16 cellular contexts compared by ENCODE assay signal in the genomic region with DNA sequence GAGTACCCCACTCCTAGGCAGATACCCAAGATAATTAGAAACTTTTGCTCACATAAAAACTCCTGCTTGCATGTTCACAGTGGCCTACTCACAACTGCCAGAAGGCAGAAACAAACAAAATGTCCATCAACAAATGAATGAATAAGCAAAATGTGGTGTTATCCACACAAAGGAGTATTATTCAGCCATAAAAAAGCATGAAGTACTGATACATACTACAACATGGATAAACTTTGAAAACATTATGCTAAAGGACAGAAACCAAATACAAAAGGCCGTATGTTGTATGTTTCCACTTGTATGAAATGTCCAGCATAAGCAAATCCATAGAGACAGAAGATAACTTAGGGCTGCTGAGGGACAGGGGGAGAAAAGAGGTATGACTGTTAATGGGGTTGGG. TPM values are rescaled to one million over a fixed set of nuclear protein-coding genes. Genes with fewer than 3 reads are reported as not detected.
DNase-seq lines count a peak whose midpoint lies in the region; ATAC-seq, FAIRE-seq and TF ChIP-seq lines count a peak whose summit lies in the region.
"Had no signal": no experiment of that assay in that cellular context is flagged by ENCODE, and none has a peak within 500 bp of the region (broad histone marks: within the 10 kb centered on the region; RNA-seq: fewer than 3 reads in every experiment).

No MANE protein-coding gene starts in this region.

- no peak overlapping the region for H2AFZ ChIP-seq in K562 (ENCODE audit: low read depth, low read length)

- H3K27ac Mint-ChIP-seq in activated CD4-positive, alpha-beta memory T cell treated with anti-CD3 and anti-CD28 coated beads, Interleukin-2, amount 10 ng/mL, durations not matched to agents 7 days and 5 days = no peak overlapping the region
- H3K27ac Mint-ChIP-seq in activated CD4-positive, alpha-beta memory T cell treated with anti-CD3 and anti-CD28 coated beads for 36 hours = no peak overlapping the region
- no peak overlapping the region for H3K27ac Mint-ChIP-seq in nephron progenitor cell

- no TSS peak for BruUV-seq in K562 (replicated peaks; lab: Mats Ljungman, UMichigan)

- H4K20me1 ChIP-seq in K562 (replicated peaks; ENCODE audit: control insufficient read depth, insufficient read depth, low read length) = no peaks in the 10 kb centered on the region

- H3K4me3 Mint-ChIP-seq in activated CD4-positive, alpha-beta memory T cell treated with anti-CD3 and anti-CD28 coated beads, Interleukin-2, amount 10 ng/mL, durations not matched to agents 7 days and 5 days = peak overlapping the region; percentile 15
- H3K4me3 Mint-ChIP-seq in activated CD4-positive, alpha-beta memory T cell treated with anti-CD3 and anti-CD28 coated beads for 36 hours = no peak overlapping the region
- H3K4me3 Mint-ChIP-seq in nephron progenitor cell = peak overlapping the region; percentile 99

- TF ChIP-seq CTCF in HEK293 (tag by site-specific recombination; IDR thresholded peaks at IDR 0.05) (no peak), K562 (IDR thresholded peaks at IDR 0.05 in 2 of 3, conservative IDR thresholded peaks at IDR 0.05 in 1 of 3; ENCODE audit: insufficient read depth in 2 of 3, low read depth in 1 of 3, low read length in 3 of 3) (no peak), nephron progenitor cell (IDR thresholded peaks at IDR 0.05) (no peak), upper lobe of right lung (IDR thresholded peaks at IDR 0.05) (no peak)

- TF ChIP-seq RAD21 in K562 (CRISPR knock-in tag; conservative IDR thresholded peaks at IDR 0.05 in 1 of 2, IDR thresholded peaks at IDR 0.05 in 1 of 2) = no peak

- H3K4me1 ChIP-seq in HEK293 (ENCODE audit: control insufficient read depth, insufficient read depth, low read length) (peaks cover 7% of the 10 kb centered on the region; the same call in 1 of the 2 replicates), K562 (replicated peaks in 1 of 2; ENCODE audit: control insufficient read depth in 2 of 2, insufficient read depth in 2 of 2, low read length in 2 of 2) (peaks cover 20 to 30% of the 10 kb centered on the region in 2 experiments), upper lobe of right lung (peaks cover 5% of the 10 kb centered on the region)

- POLR2A ChIA-PET in activated CD4-positive, alpha-beta memory T cell treated with anti-CD3 and anti-CD28 coated beads, Interleukin-2, amount 10 ng/mL, durations not matched to agents 7 days and 5 days (lab: Charles Lee) = interaction anchor here (5.5 kb wide), 1 partner anchor 26 kb away, joined by 38 read pairs; a partner anchor contains a TSS
- POLR2A ChIA-PET in activated CD4-positive, alpha-beta memory T cell treated with anti-CD3 and anti-CD28 coated beads for 36 hours (lab: Charles Lee) = no interaction called here
- POLR2A ChIA-PET in HEK293 (lab: Yijun Ruan, JAX) (no interaction called here), K562 (lab: Yijun Ruan, JAX) (interaction anchor here (0.6 to 0.9 kb wide), 3 partner anchors 8 to 12 kb away, joined by 3 read pairs; no protein-coding TSS in a partner anchor)

- no peaks in the 10 kb centered on the region for H3K36me3 ChIP-seq in HEK293 (ENCODE audit: control insufficient read depth in 2 of 2, insufficient read depth in 1 of 2, low read length in 2 of 2)
- H3K36me3 ChIP-seq in K562 (ENCODE audit: control insufficient read depth, insufficient read depth, low read length) = no peaks in the 10 kb centered on the region
- H3K36me3 ChIP-seq in upper lobe of right lung = no peaks in the 10 kb centered on the region
- H3K36me3 ChIP-seq: lower lobe of right lung, right atrium auricular region had no signal

- peaks cover 26% of the 10 kb centered on the region for H3K4me1 Mint-ChIP-seq in activated CD4-positive, alpha-beta memory T cell treated with anti-CD3 and anti-CD28 coated beads, Interleukin-2, amount 10 ng/mL, durations not matched to agents 7 days and 5 days
- peaks cover 28% of the 10 kb centered on the region for H3K4me1 Mint-ChIP-seq in activated CD4-positive, alpha-beta memory T cell treated with anti-CD3 and anti-CD28 coated beads for 36 hours (ENCODE audit: low read depth)
- peaks cover 52% of the 10 kb centered on the region for H3K4me1 Mint-ChIP-seq in nephron progenitor cell

- in situ Hi-C loops in K562 (cut with MboI) = no loop called here

- H3K9me3 Mint-ChIP-seq in activated CD4-positive, alpha-beta memory T cell treated with anti-CD3 and anti-CD28 coated beads, Interleukin-2, amount 10 ng/mL, durations not matched to agents 7 days and 5 days = no peaks in the 10 kb centered on the region
- H3K9me3 Mint-ChIP-seq in activated CD4-positive, alpha-beta memory T cell treated with anti-CD3 and anti-CD28 coated beads for 36 hours = no peaks in the 10 kb centered on the region
- H3K9me3 Mint-ChIP-seq in nephron progenitor cell = peaks cover 26% of the 10 kb centered on the region

- H3K9me3 ChIP-seq in HEK293 (ENCODE audit: control insufficient read depth, insufficient read depth, low read depth, low read length) (no peaks in the 10 kb centered on the region), K562 (replicated peaks; ENCODE audit: control insufficient read depth, insufficient read depth, low read depth, low read length) (no peaks in the 10 kb centered on the region), upper lobe of right lung (no peaks in the 10 kb centered on the region)
- H3K9me3 ChIP-seq: lower lobe of right lung, right atrium auricular region had no signal

- no peak for ATAC-seq in K562
- ATAC-seq in upper lobe of right lung = no peak
- ATAC-seq: lower lobe of right lung had no signal

- peaks cover 5% of the 10 kb centered on the region for H3K27me3 Mint-ChIP-seq in activated CD4-positive, alpha-beta memory T cell treated with anti-CD3 and anti-CD28 coated beads, Interleukin-2, amount 10 ng/mL, durations not matched to agents 7 days and 5 days
- no peaks in the 10 kb centered on the region for H3K27me3 Mint-ChIP-seq in activated CD4-positive, alpha-beta memory T cell treated with anti-CD3 and anti-CD28 coated beads for 36 hours
- peaks cover 11% of the 10 kb centered on the region for H3K27me3 Mint-ChIP-seq in nephron progenitor cell (ENCODE audit: low read depth, poor library complexity)

- H3K4me3 ChIP-seq in HEK293 (ENCODE audit: low read depth, low read length) (no peak overlapping the region), K562 (no peak overlapping the region), upper lobe of right lung (no peak overlapping the region)

- H3K27ac ChIP-seq in HEK293 (ENCODE audit: extremely low read depth, low read depth, low read length) = no peak overlapping the region
- H3K27ac ChIP-seq in K562 (ENCODE audit: extremely low read depth, low read depth, low read length) = no peak overlapping the region
- no peak overlapping the region for H3K27ac ChIP-seq in upper lobe of right lung
- H3K27ac ChIP-seq: lower lobe of right lung had no signal

- peaks cover 47% of the 10 kb centered on the region for H3K79me2 ChIP-seq in K562 (ENCODE audit: control insufficient read depth, insufficient read depth, low read length)

- no peak for FAIRE-seq in K562 (lab: Jason Lieb, UNC)
- FAIRE-seq: colon, urothelium cell line had no signal

- H3K4me2 ChIP-seq in K562 (ENCODE audit: insufficient read depth, low read length) = no peak overlapping the region

- TF ChIP-seq EP300 in K562 (IDR thresholded peaks at IDR 0.05; ENCODE audit: low read length) = no peak

- no peaks in the 10 kb centered on the region for H3K36me3 Mint-ChIP-seq in activated CD4-positive, alpha-beta memory T cell treated with anti-CD3 and anti-CD28 coated beads, Interleukin-2, amount 10 ng/mL, durations not matched to agents 7 days and 5 days (ENCODE audit: low read depth)
- no peaks in the 10 kb centered on the region for H3K36me3 Mint-ChIP-seq in activated CD4-positive, alpha-beta memory T cell treated with anti-CD3 and anti-CD28 coated beads for 36 hours
- H3K36me3 Mint-ChIP-seq in nephron progenitor cell (ENCODE audit: low read depth) = peaks cover 25% of the 10 kb centered on the region

- DNase-seq in activated CD4-positive, alpha-beta memory T cell treated with anti-CD3 and anti-CD28 coated beads, Interleukin-2, amount 10 ng/mL, durations not matched to agents 7 days and 5 days = no peak
- DNase-seq in activated CD4-positive, alpha-beta memory T cell treated with anti-CD3 and anti-CD28 coated beads for 36 hours = no peak
- DNase-seq in K562 (ENCODE audit: extremely low read depth in 1 of 4, low spot score in 3 of 4) (no peak), nephron progenitor cell (no peak), NCI-H2081 treated with DMSO at 0.1 percent for 48 hours (lab: John Stamatoyannopoulos, UW) (no peak), GOT3 (lab: John Stamatoyannopoulos, UW) (no peak), upper lobe of right lung (no peak)
- DNase-seq: activated CD4-positive, CD25-positive, alpha-beta regulatory T cell treated with anti-CD3 and anti-CD28 coated beads, Interleukin-2, amount 50 U/mL, for 72 hours; aorta; lower lobe of right lung; NCI-H1092 had no signal

- intact Hi-C loops in activated CD4-positive, alpha-beta memory T cell treated with anti-CD3 and anti-CD28 coated beads for 36 hours (cut with micrococcal nuclease) = no loop called here
- intact Hi-C loops in K562 (cut with micrococcal nuclease) = no loop called here
- intact Hi-C loops in upper lobe of right lung (cut with DNase I) = no loop called here

- CTCF ChIA-PET in activated CD4-positive, alpha-beta memory T cell treated with anti-CD3 and anti-CD28 coated beads, Interleukin-2, amount 10 ng/mL, durations not matched to agents 7 days and 5 days (lab: Charles Lee) = interaction anchor here (1.8 to 2.1 kb wide), 2 partner anchors 26 to 58 kb away, joined by 6 to 8 read pairs; a partner anchor contains a TSS
- CTCF ChIA-PET in activated CD4-positive, alpha-beta memory T cell treated with anti-CD3 and anti-CD28 coated beads for 36 hours (lab: Charles Lee) = interaction anchor here (0.7 to 2.6 kb wide), 3 partner anchors 26 to 44 kb away, joined by 3 to 9 read pairs (median 7); a partner anchor contains a TSS
- CTCF ChIA-PET in HEK293 (lab: Yijun Ruan, JAX) = interaction anchor here (1.4 kb wide), 1 partner anchor 78 kb away, joined by 4 read pairs; no protein-coding TSS in a partner anchor
- CTCF ChIA-PET in K562 (lab: Yijun Ruan, JAX; ENCODE audit: low intra/inter-chr PET ratio) = no interaction called here

- no peaks in the 10 kb centered on the region for H3K9me1 ChIP-seq in K562 (ENCODE audit: control insufficient read depth, insufficient read depth, low read length)

- no peak overlapping the region for H3K9ac ChIP-seq in K562 (ENCODE audit: insufficient read depth in 1 of 2, low read depth in 2 of 2, low read length in 2 of 2)

- no peak for TF ChIP-seq POLR2A in K562 (conservative IDR thresholded peaks at IDR 0.05)

- H3K27me3 ChIP-seq in K562 (ENCODE audit: control insufficient read depth in 2 of 2, insufficient read depth in 2 of 2, low read length in 2 of 2) = peaks cover 0 to 9% of the 10 kb centered on the region in 2 experiments; a peak in 3 of 5 replicates
- no peaks in the 10 kb centered on the region for H3K27me3 ChIP-seq in upper lobe of right lung
- H3K27me3 ChIP-seq: right atrium auricular region had no signal

- WGBS in K562 (ENCODE audit: insufficient coverage, low coverage, missing lambda C conversion rate) = 93% methylated on average over 1 of the region's 1 CpG

RNA-seq across cellular contexts. Expression of a gene that starts 1.9 kb away (rescaled TPM):
- total RNA-seq in activated CD4-positive, alpha-beta memory T cell treated with anti-CD3 and anti-CD28 coated beads, Interleukin-2, amount 10 ng/mL, durations not matched to agents 7 days and 5 days = 10 to 100 TPM; 15.2 to 16.3 TPM
- total RNA-seq in activated CD4-positive, alpha-beta memory T cell treated with anti-CD3 and anti-CD28 coated beads for 36 hours = 10 to 100 TPM; 13.1 to 13.8 TPM
- total RNA-seq in K562 (2011; cell fraction: chromatin; rRNA removed; ENCODE audit: low replicate concordance) = 41.6 and 67.8 TPM in 2 replicates
- 17.2 and 22.9 TPM in 2 replicates for total RNA-seq in K562 (2011; cell fraction: nucleolus; rRNA removed)
- total RNA-seq in K562 (2011; cell fraction: nucleoplasm; rRNA removed) = 32.9 and 33.4 TPM in 2 replicates
- total RNA-seq in K562 (2014; rRNA removed) = 19.7 and 20.5 TPM in 2 replicates
- 31.5 and 36.4 TPM in 2 replicates for total RNA-seq in K562 (2014; rRNA removed; fragmentation: Illumina TruSeq; extraction: Trizol)
- total RNA-seq in K562 (2015; rRNA removed; fragmentation: Illumina TruSeq; extraction: Trizol) = 38.6 and 39.9 TPM in 2 replicates
- 26.4 and 27.7 TPM in 2 replicates for total RNA-seq in K562 (2021)
- polyA plus RNA-seq in K562 (2011; rRNA removed) = 41.2 and 45.7 TPM in 2 replicates
- 14.2 and 29.2 TPM in 2 replicates for polyA plus RNA-seq in K562 (2011; cell fraction: cytosol; rRNA removed)
- polyA plus RNA-seq in K562 (2011; cell fraction: nucleus; rRNA removed) = 21.6 and 41.6 TPM in 2 replicates
- polyA plus RNA-seq in K562 (2012) = 30.0 and 50.6 TPM in 2 replicates
- polyA plus RNA-seq in K562 (2014; fragmentation: Illumina TruSeq; extraction: Trizol) = 24.1 and 26.9 TPM in 2 replicates
- 10 to 100 TPM; 14.8 to 16.3 TPM for polyA plus RNA-seq in K562 (2014; fragmentation: Nextera tagmentation; extraction: Ambion mirVana)
- polyA plus RNA-seq in K562 (2014; rRNA removed) = 25.8 and 31.0 TPM in 2 replicates
- polyA minus RNA-seq in K562 (2011; rRNA and poly(A)+ RNA removed) = 44.1 and 45.6 TPM in 2 replicates
- polyA minus RNA-seq in K562 (2011; cell fraction: cytosol; rRNA and poly(A)+ RNA removed) = 13.4 and 18.9 TPM in 2 replicates
- 8.1 and 13.8 TPM in 2 replicates for polyA minus RNA-seq in K562 (2011; cell fraction: nucleus; rRNA and poly(A)+ RNA removed)
- 31.0 TPM for total RNA-seq in upper lobe of right lung

RNA-seq across cellular contexts. Expression of a gene that starts 2.0 kb away (rescaled TPM):
- total RNA-seq in activated CD4-positive, alpha-beta memory T cell treated with anti-CD3 and anti-CD28 coated beads, Interleukin-2, amount 10 ng/mL, durations not matched to agents 7 days and 5 days = not detected
- not detected for total RNA-seq in activated CD4-positive, alpha-beta memory T cell treated with anti-CD3 and anti-CD28 coated beads for 36 hours
- not detected in 2 replicates for total RNA-seq in K562 (2011; cell fraction: chromatin; rRNA removed; ENCODE audit: low replicate concordance)
- not detected in 2 replicates for total RNA-seq in K562 (2011; cell fraction: nucleolus; rRNA removed)
- not detected in 2 replicates for total RNA-seq in K562 (2011; cell fraction: nucleoplasm; rRNA removed)
- total RNA-seq in K562 (2014; rRNA removed) = not detected in 2 replicates
- total RNA-seq in K562 (2014; rRNA removed; fragmentation: Illumina TruSeq; extraction: Trizol) = not detected in 2 replicates
- total RNA-seq in K562 (2015; rRNA removed; fragmentation: Illumina TruSeq; extraction: Trizol) = not detected in 2 replicates
- total RNA-seq in K562 (2021) = not detected in 2 replicates
- polyA plus RNA-seq in K562 (2011; rRNA removed) = not detected in 2 replicates
- 0.03 TPM in 1 of 2 replicates, not detected in the other for polyA plus RNA-seq in K562 (2011; cell fraction: cytosol; rRNA removed)
- 0.04 and 0.20 TPM in 2 replicates for polyA plus RNA-seq in K562 (2011; cell fraction: nucleus; rRNA removed)
- 0.14 and 0.18 TPM in 2 replicates for polyA plus RNA-seq in K562 (2012)
- polyA plus RNA-seq in K562 (2014; fragmentation: Illumina TruSeq; extraction: Trizol) = not detected in 2 replicates
- polyA plus RNA-seq in K562 (2014; fragmentation: Nextera tagmentation; extraction: Ambion mirVana) = not detected
- 0.01 and 0.23 TPM in 2 replicates for polyA plus RNA-seq in K562 (2014; rRNA removed)
- polyA minus RNA-seq in K562 (2011; rRNA and poly(A)+ RNA removed) = not detected in 2 replicates
- polyA minus RNA-seq in K562 (2011; cell fraction: cytosol; rRNA and poly(A)+ RNA removed) = not detected in 2 replicates
- not detected in 2 replicates for polyA minus RNA-seq in K562 (2011; cell fraction: nucleus; rRNA and poly(A)+ RNA removed)
- 0.49 TPM for total RNA-seq in upper lobe of right lung
- total RNA-seq: T-helper 1 cell treated with Interleukin-12 subunit alpha and Interleukin-12 subunit beta and Interleukin-4 antibody, amounts not matched to agents 30 ng/mL and 1 ng/mL, for 36 hours had no signal

RNA-seq across cellular contexts. Expression of a gene that starts 26.3 kb away (rescaled TPM):
- 10 to 100 TPM; 46.4 to 50.4 TPM for total RNA-seq in activated CD4-positive, alpha-beta memory T cell treated with anti-CD3 and anti-CD28 coated beads, Interleukin-2, amount 10 ng/mL, durations not matched to agents 7 days and 5 days
- 10 to 100 TPM; 37.5 to 37.6 TPM for total RNA-seq in activated CD4-positive, alpha-beta memory T cell treated with anti-CD3 and anti-CD28 coated beads for 36 hours
- 203 and 232 TPM in 2 replicates for total RNA-seq in K562 (2011; cell fraction: chromatin; rRNA removed; ENCODE audit: low replicate concordance)
- total RNA-seq in K562 (2011; cell fraction: nucleolus; rRNA removed) = 178 and 187 TPM in 2 replicates
- total RNA-seq in K562 (2011; cell fraction: nucleoplasm; rRNA removed) = 182 and 207 TPM in 2 replicates
- total RNA-seq in K562 (2014; rRNA removed) (43.8 and 50.9 TPM in 2 replicates), K562 (2014; rRNA removed; fragmentation: Illumina TruSeq; extraction: Trizol) (31.7 and 32.0 TPM in 2 replicates), K562 (2015; rRNA removed; fragmentation: Illumina TruSeq; extraction: Trizol) (35.7 and 40.3 TPM in 2 replicates), K562 (2021) (46.6 and 53.9 TPM in 2 replicates), upper lobe of right lung (97.5 TPM)
- polyA plus RNA-seq in K562 (2011; rRNA removed) (47.5 and 57.6 TPM in 2 replicates), K562 (2014; fragmentation: Illumina TruSeq; extraction: Trizol) (47.5 and 50.6 TPM in 2 replicates), K562 (2014; fragmentation: Nextera tagmentation; extraction: Ambion mirVana) (1 to 10 TPM; 2.8 to 4.3 TPM), K562 (2014; rRNA removed) (47.3 and 52.6 TPM in 2 replicates)
- 34.2 and 40.0 TPM in 2 replicates for polyA plus RNA-seq in K562 (2011; cell fraction: cytosol; rRNA removed)
- 123 and 127 TPM in 2 replicates for polyA plus RNA-seq in K562 (2011; cell fraction: nucleus; rRNA removed)
- 53.2 and 68.8 TPM in 2 replicates for polyA plus RNA-seq in K562 (2012)
- polyA minus RNA-seq in K562 (2011; rRNA and poly(A)+ RNA removed) = 74.1 and 90.4 TPM in 2 replicates
- 38.7 and 55.3 TPM in 2 replicates for polyA minus RNA-seq in K562 (2011; cell fraction: cytosol; rRNA and poly(A)+ RNA removed)
- 101 and 126 TPM in 2 replicates for polyA minus RNA-seq in K562 (2011; cell fraction: nucleus; rRNA and poly(A)+ RNA removed)

RNA-seq across cellular contexts. Expression of a gene that starts 43.8 kb away (rescaled TPM):
- 10 to 100 TPM; 47.2 to 51.9 TPM for total RNA-seq in activated CD4-positive, alpha-beta memory T cell treated with anti-CD3 and anti-CD28 coated beads, Interleukin-2, amount 10 ng/mL, durations not matched to agents 7 days and 5 days
- 10 to 100 TPM; 44.7 to 48.1 TPM for total RNA-seq in activated CD4-positive, alpha-beta memory T cell treated with anti-CD3 and anti-CD28 coated beads for 36 hours
- total RNA-seq in K562 (2011; cell fraction: chromatin; rRNA removed; ENCODE audit: low replicate concordance) = 116 and 351 TPM in 2 replicates
- 244 and 250 TPM in 2 replicates for total RNA-seq in K562 (2011; cell fraction: nucleolus; rRNA removed)
- total RNA-seq in K562 (2011; cell fraction: nucleoplasm; rRNA removed) = 152 and 153 TPM in 2 replicates
- total RNA-seq in K562 (2014; rRNA removed) (26.2 and 43.0 TPM in 2 replicates), K562 (2014; rRNA removed; fragmentation: Illumina TruSeq; extraction: Trizol) (7.9 and 9.8 TPM in 2 replicates), K562 (2015; rRNA removed; fragmentation: Illumina TruSeq; extraction: Trizol) (22.3 and 23.0 TPM in 2 replicates), K562 (2021) (46.6 and 55.0 TPM in 2 replicates), upper lobe of right lung (80.2 TPM)
- polyA plus RNA-seq in K562 (2011; rRNA removed) (16.7 and 31.2 TPM in 2 replicates), K562 (2014; fragmentation: Illumina TruSeq; extraction: Trizol) (21.0 and 35.4 TPM in 2 replicates), K562 (2014; fragmentation: Nextera tagmentation; extraction: Ambion mirVana) (1 to 10 TPM; 1.5 TPM), K562 (2014; rRNA removed) (64.8 and 74.8 TPM in 2 replicates)
- 19.9 and 24.5 TPM in 2 replicates for polyA plus RNA-seq in K562 (2011; cell fraction: cytosol; rRNA removed)
- 377 and 587 TPM in 2 replicates for polyA plus RNA-seq in K562 (2011; cell fraction: nucleus; rRNA removed)
- polyA plus RNA-seq in K562 (2012) = 49.7 and 55.2 TPM in 2 replicates
- polyA minus RNA-seq in K562 (2011; rRNA and poly(A)+ RNA removed) = 15.9 and 16.8 TPM in 2 replicates
- polyA minus RNA-seq in K562 (2011; cell fraction: cytosol; rRNA and poly(A)+ RNA removed) = 12.5 and 15.9 TPM in 2 replicates
- 100 and 102 TPM in 2 replicates for polyA minus RNA-seq in K562 (2011; cell fraction: nucleus; rRNA and poly(A)+ RNA removed)

RNA-seq across cellular contexts. Expression of a gene that starts 47.9 kb away (rescaled TPM):
- total RNA-seq in activated CD4-positive, alpha-beta memory T cell treated with anti-CD3 and anti-CD28 coated beads, Interleukin-2, amount 10 ng/mL, durations not matched to agents 7 days and 5 days = not detected
- total RNA-seq in activated CD4-positive, alpha-beta memory T cell treated with anti-CD3 and anti-CD28 coated beads for 36 hours = under 1 TPM in 1 of 2 experiments, not detected in 1; 0.19 TPM
- not detected in 2 replicates for total RNA-seq in K562 (2011; cell fraction: chromatin; rRNA removed; ENCODE audit: low replicate concordance)
- total RNA-seq in K562 (2011; cell fraction: nucleolus; rRNA removed) = not detected in 2 replicates
- not detected in 2 replicates for total RNA-seq in K562 (2011; cell fraction: nucleoplasm; rRNA removed)
- total RNA-seq in K562 (2014; rRNA removed) = not detected in 2 replicates
- total RNA-seq in K562 (2014; rRNA removed; fragmentation: Illumina TruSeq; extraction: Trizol) = not detected in 2 replicates
- not detected in 2 replicates for total RNA-seq in K562 (2015; rRNA removed; fragmentation: Illumina TruSeq; extraction: Trizol)
- total RNA-seq in K562 (2021) = not detected in 2 replicates
- polyA plus RNA-seq in K562 (2011; rRNA removed) = not detected in 2 replicates
- polyA plus RNA-seq in K562 (2011; cell fraction: cytosol; rRNA removed) = not detected in 2 replicates
- not detected in 2 replicates for polyA plus RNA-seq in K562 (2011; cell fraction: nucleus; rRNA removed)
- not detected in 2 replicates for polyA plus RNA-seq in K562 (2012)
- polyA plus RNA-seq in K562 (2014; fragmentation: Illumina TruSeq; extraction: Trizol) = not detected in 2 replicates
- polyA plus RNA-seq in K562 (2014; fragmentation: Nextera tagmentation; extraction: Ambion mirVana) = not detected
- polyA plus RNA-seq in K562 (2014; rRNA removed) = 0.07 TPM in 1 of 2 replicates, not detected in the other
- polyA minus RNA-seq in K562 (2011; rRNA and poly(A)+ RNA removed) = not detected in 2 replicates
- polyA minus RNA-seq in K562 (2011; cell fraction: cytosol; rRNA and poly(A)+ RNA removed) = not detected in 2 replicates
- polyA minus RNA-seq in K562 (2011; cell fraction: nucleus; rRNA and poly(A)+ RNA removed) = not detected in 2 replicates
- 0.52 TPM for total RNA-seq in upper lobe of right lung
- total RNA-seq: lower lobe of right lung; T-helper 1 cell treated with Interleukin-12 subunit alpha and Interleukin-12 subunit beta and Interleukin-4 antibody, amounts not matched to agents 30 ng/mL and 1 ng/mL, for 36 hours had no signal

Comparison
In these comparisons a context has a peak if more than half of its experiments do, and no peak if none do; other contexts are left out.
1. POLR2A ChIA-PET loops: an anchor here in activated CD4-positive, alpha-beta memory T cell treated with anti-CD3 and anti-CD28 coated beads, Interleukin-2, amount 10 ng/mL, durations not matched to agents 7 days and 5 days (5.5 kb wide) and K562 (0.6 to 0.9 kb wide); none called in activated CD4-positive, alpha-beta memory T cell treated with anti-CD3 and anti-CD28 coated beads for 36 hours and HEK293.